Comparison of ENCODE assay signal across 21 cellular contexts in the genomic region with DNA sequence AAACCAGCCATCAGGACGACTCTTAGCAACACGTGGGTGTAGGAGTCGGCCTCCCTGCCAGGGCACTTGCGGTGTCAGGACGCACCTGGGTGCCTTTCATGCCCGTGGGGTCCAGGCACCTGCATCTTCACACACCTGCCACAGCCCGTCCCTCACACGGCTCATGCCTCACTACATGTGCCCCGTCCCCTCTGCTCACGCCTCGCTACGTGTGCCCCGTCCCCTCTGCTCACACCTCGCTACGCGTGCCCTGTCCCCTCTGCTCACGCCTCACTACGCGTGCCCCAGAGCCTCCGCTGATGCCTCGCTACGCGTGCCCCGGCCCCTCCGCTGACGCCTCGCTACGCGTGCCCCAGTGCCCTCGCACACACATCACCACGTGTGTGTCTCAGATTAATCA. TPM values are rescaled to one million over a fixed set of nuclear protein-coding genes. Genes with fewer than 3 reads are reported as not detected.
DNase-seq lines count a peak whose midpoint lies in the region; ATAC-seq and TF ChIP-seq lines count a peak whose summit lies in the region.
"Had no signal": no experiment of that assay in that cellular context is flagged by ENCODE, and none has a peak within 500 bp of the region (broad histone marks: within the 10 kb centered on the region; RNA-seq: fewer than 3 reads in every experiment).

No MANE protein-coding gene starts in this region.

- no peaks in the 10 kb centered on the region for H3K79me2 ChIP-seq in H9 (ENCODE audit: insufficient read depth, low read length)

- no CpG with 5 or more reads among the region's 31 CpGs for WGBS in H9 (ENCODE audit: extremely low coverage, insufficient read length, low lambda C conversion rate)

- peak overlapping the region in 52 of 59 donors; percentile 2 to 85 (median 68) for H3K4me3 ChIP-seq in dorsolateral prefrontal cortex
- H3K4me3 ChIP-seq in lower lobe of right lung: no peak overlapping the region
- H3K4me3 ChIP-seq: MG63, SJCRH30 had no signal

- H3T11ph ChIP-seq in H9 (ENCODE audit: low read length): no peak overlapping the region

- H3K36me3 ChIP-seq in lower lobe of right lung: peaks cover 17% of the 10 kb centered on the region
- H3K36me3 ChIP-seq: MG63, SJCRH30 had no signal

- H3K27ac Mint-ChIP-seq in stimulated activated effector memory CD8-positive, alpha-beta T cell treated with anti-CD3 and anti-CD28 coated beads, Interleukin-12 subunit alpha, Interleukin-12 subunit beta, amount 100 ng/mL, for 72 hours: no peak overlapping the region
- no peak overlapping the region; a peak in 1 of 7 replicates for H3K27ac Mint-ChIP-seq in H9

- H2AK5ac ChIP-seq in H9 (ENCODE audit: insufficient read length, low read length): no peak overlapping the region

- no peak overlapping the region for H3K18ac ChIP-seq in H9 (ENCODE audit: insufficient read length, low read depth, low read length)

- H2AFZ ChIP-seq in H9 (ENCODE audit: low read length): no peak overlapping the region

- H3K36me3 Mint-ChIP-seq in stimulated activated effector memory CD8-positive, alpha-beta T cell treated with anti-CD3 and anti-CD28 coated beads, Interleukin-12 subunit alpha, Interleukin-12 subunit beta, amount 100 ng/mL, for 72 hours: no peaks in the 10 kb centered on the region
- H3K36me3 Mint-ChIP-seq in activated T-cell treated with anti-CD3 and anti-CD28 coated beads, Interleukin-2, amount 50 U/mL, for 4 hours (ENCODE audit: insufficient read depth): peaks cover 14% of the 10 kb centered on the region
- no peaks in the 10 kb centered on the region; a peak in 1 of 7 replicates for H3K36me3 Mint-ChIP-seq in H9 (ENCODE audit: insufficient read depth in 1 of 3, low read depth in 3 of 3)

- H3K56ac ChIP-seq in H9 (ENCODE audit: insufficient read length, low read depth, low read length): no peak overlapping the region

- TF ChIP-seq CTCF in dorsolateral prefrontal cortex (IDR thresholded peaks at IDR 0.05 in 54 of 56, conservative IDR thresholded peaks at IDR 0.05 in 2 of 56; ENCODE audit: low read depth in 1 of 56, partially characterized antibody in 56 of 56): no peak
- TF ChIP-seq CTCF in lower lobe of right lung (IDR thresholded peaks at IDR 0.05): no peak
- no peak for TF ChIP-seq CTCF in H9 (conservative IDR thresholded peaks at IDR 0.05)

- no peak overlapping the region for H4K5ac ChIP-seq in H9 (ENCODE audit: insufficient read length, low read depth, low read length)

- DNase-seq in dorsolateral prefrontal cortex: peak in 6 of 10 donors; percentile 2 to 40 (median 32)
- peak; percentile 41 for DNase-seq in lower lobe of right lung
- no peak for DNase-seq in stimulated activated effector memory CD8-positive, alpha-beta T cell treated with anti-CD3 and anti-CD28 coated beads, Interleukin-12 subunit alpha, Interleukin-12 subunit beta, amount 100 ng/mL, for 72 hours (ENCODE audit: low spot score in 2 of 2)
- DNase-seq in activated T-cell treated with anti-CD3 and anti-CD28 coated beads, Interleukin-2, amount 50 U/mL, for 4 hours: no peak
- DNase-seq in H9: no peak
- no peak for DNase-seq in DMS 273 (lab: John Stamatoyannopoulos, UW; ENCODE audit: unreplicated experiment)
- DNase-seq: ACHN, C1 segment of cervical spinal cord, DMS79, HCEC 1CT, Kasumi-1, MG63, NCI-H1048, NCI-H1436, NCI-H1930, NCI-H345, NCI-H524 treated with DMSO at 0.1 percent for 48 hours, PC-3, RPMI8226, SJCRH30 had no signal

- no peak overlapping the region for H3K9ac ChIP-seq in H9 (ENCODE audit: extremely low read depth, insufficient read length, low read length)

- no peaks in the 10 kb centered on the region for H3K4me1 ChIP-seq in lower lobe of right lung
- H3K4me1 ChIP-seq in H9 (ENCODE audit: insufficient read depth, low read length): no peaks in the 10 kb centered on the region
- H3K4me1 ChIP-seq: SJCRH30 had no signal

- H4K8ac ChIP-seq in H9 (replicated peaks; ENCODE audit: insufficient read length, low read depth, low read length): no peak overlapping the region

- no peak overlapping the region; the same call in 1 of the 2 replicates for H3K14ac ChIP-seq in H9 (ENCODE audit: insufficient read depth, low read length)

- no peak overlapping the region for H4K91ac ChIP-seq in H9 (ENCODE audit: insufficient read length, low read depth, low read length)

- H2BK120ac ChIP-seq in H9 (ENCODE audit: low read depth, low read length, poor library complexity, severe bottlenecking): no peak overlapping the region

- no peak overlapping the region for H3K4me2 ChIP-seq in H9 (ENCODE audit: insufficient read depth, insufficient read length, low read length)

- no peaks in the 10 kb centered on the region for H4K20me1 ChIP-seq in H9 (ENCODE audit: control insufficient read depth, insufficient read depth, insufficient read length)

- H3K27me3 Mint-ChIP-seq in activated T-cell treated with anti-CD3 and anti-CD28 coated beads, Interleukin-2, amount 50 U/mL, for 4 hours (ENCODE audit: low read depth): no peaks in the 10 kb centered on the region
- H3K27me3 Mint-ChIP-seq in H9 (ENCODE audit: low read depth): no peaks in the 10 kb centered on the region; the same call in 1 of the 2 replicates

- no peak overlapping the region for H3K23ac ChIP-seq in H9 (ENCODE audit: insufficient read length, low read depth, low read length)

- no peak overlapping the region for H3K4ac ChIP-seq in H9 (ENCODE audit: low read depth, low read length)

- H3K23me2 ChIP-seq in H9 (ENCODE audit: insufficient read length, low read depth, low read length, poor library complexity, severe bottlenecking): no peaks in the 10 kb centered on the region

- ATAC-seq in lower lobe of right lung: no peak
- peak; percentile 13 for ATAC-seq in stimulated activated effector memory CD8-positive, alpha-beta T cell treated with anti-CD3 and anti-CD28 coated beads, Interleukin-12 subunit alpha, Interleukin-12 subunit beta, amount 100 ng/mL, for 72 hours
- ATAC-seq in activated T-cell treated with anti-CD3 and anti-CD28 coated beads, Interleukin-2, amount 50 U/mL, for 4 hours: no peak
- ATAC-seq: PC-3 had no signal

- H3K27me3 ChIP-seq in dorsolateral prefrontal cortex (no peaks in the 10 kb centered on the region), lower lobe of right lung (ENCODE audit: low read depth) (no peaks in the 10 kb centered on the region), H9 (ENCODE audit: insufficient read depth, low read length) (no peaks in the 10 kb centered on the region)
- H3K27me3 ChIP-seq: SJCRH30 had no signal

- H3K79me1 ChIP-seq in H9 (ENCODE audit: insufficient read depth, low read depth, low read length, poor library complexity, severe bottlenecking): no peaks in the 10 kb centered on the region

- H2BK15ac ChIP-seq in H9 (ENCODE audit: low read depth, low read length): no peak overlapping the region

- H2BK12ac ChIP-seq in H9 (ENCODE audit: insufficient read length, low read depth, low read length): no peak overlapping the region

- H3K27ac ChIP-seq in angular gyrus (ENCODE audit: low read depth, low read length): peak overlapping the region; percentile 44
- peak overlapping the region in 41 of 59 donors; percentile 19 to 98 (median 92) for H3K27ac ChIP-seq in dorsolateral prefrontal cortex
- H3K27ac ChIP-seq in lower lobe of right lung: no peak overlapping the region
- no peak overlapping the region for H3K27ac ChIP-seq in H9 (ENCODE audit: insufficient read length, low read depth, low read length)
- H3K27ac ChIP-seq: SJCRH30 had no signal

- H2BK5ac ChIP-seq in H9 (ENCODE audit: insufficient read length, low read length): no peak overlapping the region

- intact Hi-C loops in dorsolateral prefrontal cortex (cut with DNase I): loop anchor here in 1 of 2 donors (5.0 kb wide), 1 partner anchor 160 kb away; the partner anchor contains the start of genes CUL4A and PCID2
- intact Hi-C loops in lower lobe of right lung (cut with DNase I): no loop called here

- no peaks in the 10 kb centered on the region for H3K4me1 Mint-ChIP-seq in stimulated activated effector memory CD8-positive, alpha-beta T cell treated with anti-CD3 and anti-CD28 coated beads, Interleukin-12 subunit alpha, Interleukin-12 subunit beta, amount 100 ng/mL, for 72 hours
- no peaks in the 10 kb centered on the region for H3K4me1 Mint-ChIP-seq in activated T-cell treated with anti-CD3 and anti-CD28 coated beads, Interleukin-2, amount 50 U/mL, for 4 hours (ENCODE audit: low read depth)
- H3K4me1 Mint-ChIP-seq in H9: peaks cover 0 to 14% of the 10 kb centered on the region in 2 experiments; a peak in 3 of 4 replicates

- H3K9me3 Mint-ChIP-seq in stimulated activated effector memory CD8-positive, alpha-beta T cell treated with anti-CD3 and anti-CD28 coated beads, Interleukin-12 subunit alpha, Interleukin-12 subunit beta, amount 100 ng/mL, for 72 hours: no peaks in the 10 kb centered on the region
- no peaks in the 10 kb centered on the region for H3K9me3 Mint-ChIP-seq in activated T-cell treated with anti-CD3 and anti-CD28 coated beads, Interleukin-2, amount 50 U/mL, for 4 hours
- H3K9me3 Mint-ChIP-seq in H9: no peaks in the 10 kb centered on the region; a peak in 1 of 5 replicates

- no peak overlapping the region for H3K4me3 Mint-ChIP-seq in stimulated activated effector memory CD8-positive, alpha-beta T cell treated with anti-CD3 and anti-CD28 coated beads, Interleukin-12 subunit alpha, Interleukin-12 subunit beta, amount 100 ng/mL, for 72 hours
- no peak overlapping the region for H3K4me3 Mint-ChIP-seq in activated T-cell treated with anti-CD3 and anti-CD28 coated beads, Interleukin-2, amount 50 U/mL, for 4 hours
- no peak overlapping the region for H3K4me3 Mint-ChIP-seq in H9

- H2BK20ac ChIP-seq in H9 (ENCODE audit: low read depth, low read length, poor library complexity, severe bottlenecking): no peak overlapping the region

- H3K9me3 ChIP-seq in lower lobe of right lung (no peaks in the 10 kb centered on the region), H9 (ENCODE audit: control insufficient read depth, low read depth, low read length) (no peaks in the 10 kb centered on the region)
- H3K9me3 ChIP-seq: MG63, SJCRH30 had no signal

RNA-seq across cellular contexts. Expression of gene F7, which starts 58.0 kb away (rescaled TPM):
- total RNA-seq in dorsolateral prefrontal cortex: 1 to 10 TPM in 87 of 120 experiments, under 1 TPM in 32, not detected in 1; 0.19 to 4.5 (median 1.5) TPM
- total RNA-seq in lower lobe of right lung: not detected
- total RNA-seq in activated T-cell treated with anti-CD3 and anti-CD28 coated beads, Interleukin-2, amount 50 U/mL, for 4 hours: under 1 TPM; 0.14 to 0.42 (median 0.38) TPM
- total RNA-seq in H9 (2021): 0.66 and 0.81 TPM in 2 replicates
- total RNA-seq: PC-3, SJCRH30 had no signal

Comparison
In these comparisons a context has a peak if more than half of its experiments do, and no peak if none do; other contexts are left out.
1. H3K27ac ChIP-seq: peak in angular gyrus (single experiment) and dorsolateral prefrontal cortex (41 of 59); none in lower lobe of right lung (single experiment) and H9 (single experiment).
2. DNase-seq: peak in dorsolateral prefrontal cortex (6 of 10) and lower lobe of right lung (single experiment); none in stimulated activated effector memory CD8-positive, alpha-beta T cell treated with anti-CD3 and anti-CD28 coated beads, Interleukin-12 subunit alpha, Interleukin-12 subunit beta, amount 100 ng/mL, for 72 hours (0 of 2), activated T-cell treated with anti-CD3 and anti-CD28 coated beads, Interleukin-2, amount 50 U/mL, for 4 hours (single experiment), H9 (single experiment) and DMS 273 (single experiment).